10 cellular contexts compared by ENCODE assay signal in genomic region chr10:3992374-3993178, GRCh38.
"Had no signal": no experiment of that assay in that cellular context is flagged by ENCODE, and none has a peak within 500 bp of the region (broad histone marks: within the 10 kb centered on the region; RNA-seq: fewer than 3 reads in every experiment).

No MANE protein-coding gene starts in this region.

- H3K9me3 ChIP-seq: pancreas, transverse colon had no signal

- H3K27me3 Mint-ChIP-seq: activated T-helper 17 cell treated with anti-CD3 and anti-CD28 coated beads, Interleukin-2, amount 50 U/mL, for 72 hours; natural killer cell treated with Interleukin-12 subunit alpha and Interleukin-12 subunit beta and Interleukin-15 and Interleukin-18, amount 100 ng/mL, for 72 hours had no signal

- DNase-seq: activated CD4-positive, alpha-beta T cell treated with anti-CD3 and anti-CD28 coated beads for 4 hours; activated naive CD4-positive, alpha-beta T cell treated with anti-CD3 and anti-CD28 coated beads for 36 hours; amniotic stem cell; foreskin keratinocyte; head of caudate nucleus; pancreas; transverse colon had no signal

- H3K36me3 ChIP-seq: pancreas, transverse colon had no signal

- H3K9me3 Mint-ChIP-seq: activated naive CD4-positive, alpha-beta T cell treated with anti-CD3 and anti-CD28 coated beads for 36 hours; activated T-helper 17 cell treated with anti-CD3 and anti-CD28 coated beads, Interleukin-2, amount 50 U/mL, for 72 hours; natural killer cell treated with Interleukin-12 subunit alpha and Interleukin-12 subunit beta and Interleukin-15 and Interleukin-18, amount 100 ng/mL, for 72 hours had no signal

- H3K4me3 Mint-ChIP-seq: activated naive CD4-positive, alpha-beta T cell treated with anti-CD3 and anti-CD28 coated beads for 36 hours; activated T-helper 17 cell treated with anti-CD3 and anti-CD28 coated beads, Interleukin-2, amount 50 U/mL, for 72 hours; natural killer cell treated with Interleukin-12 subunit alpha and Interleukin-12 subunit beta and Interleukin-15 and Interleukin-18, amount 100 ng/mL, for 72 hours had no signal

- H3K36me3 Mint-ChIP-seq: natural killer cell treated with Interleukin-12 subunit alpha and Interleukin-12 subunit beta and Interleukin-15 and Interleukin-18, amount 100 ng/mL, for 72 hours had no signal

- H3K27ac Mint-ChIP-seq: activated naive CD4-positive, alpha-beta T cell treated with anti-CD3 and anti-CD28 coated beads for 36 hours; activated T-helper 17 cell treated with anti-CD3 and anti-CD28 coated beads, Interleukin-2, amount 50 U/mL, for 72 hours had no signal

- H3K4me3 ChIP-seq: pancreas, transverse colon had no signal

- ATAC-seq: activated T-helper 17 cell treated with anti-CD3 and anti-CD28 coated beads, Interleukin-2, amount 50 U/mL, for 72 hours; foreskin keratinocyte; left lobe of liver; natural killer cell treated with Interleukin-12 subunit alpha and Interleukin-12 subunit beta and Interleukin-15 and Interleukin-18, amount 100 ng/mL, for 72 hours; pancreas had no signal

- H3K4me1 ChIP-seq: pancreas had no signal

- H3K27me3 ChIP-seq: foreskin keratinocyte, pancreas, transverse colon had no signal

- H3K27ac ChIP-seq: foreskin keratinocyte, pancreas, transverse colon had no signal
